1 cellular context compared by ENCODE assay signal in genomic region chr19:8371011-8371804, GRCh38.
TF ChIP-seq lines count a peak whose summit lies in the region.

No MANE protein-coding gene starts in this region.

TF ChIP-seq in K562, 482 proteins besides CTCF, POLR2A, EP300 and RAD21 (continued from another document and continues in another):
- TF ChIP-seq CTCFL (IDR thresholded peaks at IDR 0.05; ENCODE audit: borderline replicate concordance, insufficient read depth, low read depth, low read length, poor library complexity, severe bottlenecking), result no peak
- TF ChIP-seq ZNF395 (CRISPR knock-in tag; IDR thresholded peaks at IDR 0.05), result no peak
- TF ChIP-seq E2F6 (IDR thresholded peaks at IDR 0.05; ENCODE audit: borderline replicate concordance in 1 of 2, extremely low read depth in 1 of 2, insufficient read depth in 1 of 2, insufficient read length in 1 of 2, low read depth in 1 of 2, low read length in 1 of 2, poor library complexity in 1 of 2, severe bottlenecking in 1 of 2), result peak; percentile 59 to 72
- peak; percentile 58 to 77; a peak in 3 of 4 replicates for TF ChIP-seq ARNT (IDR thresholded peaks at IDR 0.05)
- TF ChIP-seq TBP (optimal IDR thresholded peaks at IDR 0.05; ENCODE audit: low read depth, low read length), result no peak
- TF ChIP-seq FOXJ3 (CRISPR knock-in tag; IDR thresholded peaks at IDR 0.05), result no peak
- TF ChIP-seq SMC3 (conservative IDR thresholded peaks at IDR 0.05; ENCODE audit: insufficient read depth, low read depth, low read length), result no peak
- TF ChIP-seq RHOXF2B (CRISPR knock-in tag; conservative IDR thresholded peaks at IDR 0.05), result no peak
- TF ChIP-seq DDX20 (tag; IDR thresholded peaks at IDR 0.05; ENCODE audit: low read depth), result no peak
- no peak for TF ChIP-seq HSF4 (CRISPR knock-in tag; IDR thresholded peaks at IDR 0.05; ENCODE audit: borderline replicate concordance)
- TF ChIP-seq SAFB2 (IDR thresholded peaks at IDR 0.05; ENCODE audit: borderline replicate concordance, low read depth, low read length, severe bottlenecking), result no peak
- TF ChIP-seq IRF2 (CRISPR knock-in tag; IDR thresholded peaks at IDR 0.05), result no peak
- TF ChIP-seq FOXP4 (CRISPR knock-in tag; IDR thresholded peaks at IDR 0.05; ENCODE audit: borderline replicate concordance), result no peak
- no peak for TF ChIP-seq CHD4 (IDR thresholded peaks at IDR 0.05; ENCODE audit: insufficient read depth, insufficient replicate concordance, low read depth, low read length, poor library complexity, severe bottlenecking)
- TF ChIP-seq RBM34 (IDR thresholded peaks at IDR 0.05; ENCODE audit: borderline replicate concordance, insufficient read depth, low read length), result no peak
- TF ChIP-seq E4F1 (CRISPR knock-in tag; IDR thresholded peaks at IDR 0.05; ENCODE audit: borderline replicate concordance), result no peak
- no peak; the same call in none of the 2 replicates for TF ChIP-seq SMARCE1 (IDR thresholded peaks at IDR 0.05)
- no peak for TF ChIP-seq TFAM (CRISPR knock-in tag; conservative IDR thresholded peaks at IDR 0.05)
- TF ChIP-seq BCOR (IDR thresholded peaks at IDR 0.05), result peak; percentile 95
- TF ChIP-seq BHLHE40 (IDR thresholded peaks at IDR 0.05; ENCODE audit: low read length), result no peak
- peak; percentile 72 to 76 for TF ChIP-seq NRF1 (conservative IDR thresholded peaks at IDR 0.05 in 1 of 2, IDR thresholded peaks at IDR 0.05 in 1 of 2)
- peak; percentile 23 to 36; a peak in 1 of 4 replicates for TF ChIP-seq UBTF (IDR thresholded peaks at IDR 0.05; ENCODE audit: borderline replicate concordance in 1 of 2, low read depth in 2 of 2, low read length in 2 of 2)
- no peak for TF ChIP-seq BDP1 (IDR thresholded peaks at IDR 0.05; ENCODE audit: insufficient read depth, insufficient read length)
- TF ChIP-seq FUS (optimal IDR thresholded peaks at IDR 0.05; ENCODE audit: low read depth, low read length), result no peak
- no peak; the same call in 1 of the 2 replicates for TF ChIP-seq RAD51 (IDR thresholded peaks at IDR 0.05; ENCODE audit: borderline replicate concordance, low read depth)
- TF ChIP-seq KDM5B (IDR thresholded peaks at IDR 0.05; ENCODE audit: insufficient replicate concordance, low read depth, low read length), result peak; percentile 48
- peak; percentile 66 to 80 for TF ChIP-seq KDM1A (IDR thresholded peaks at IDR 0.05)
- TF ChIP-seq MTA3 (IDR thresholded peaks at IDR 0.05; ENCODE audit: borderline replicate concordance), result 0 out of 2 replicates have a peak, but pooled peaks have one; percentile 61
- TF ChIP-seq KHSRP (IDR thresholded peaks at IDR 0.05), result no peak
- no peak for TF ChIP-seq SNIP1 (IDR thresholded peaks at IDR 0.05; ENCODE audit: low read depth)
- no peak for TF ChIP-seq ZNF384 (IDR thresholded peaks at IDR 0.05; ENCODE audit: low read depth, low read length)
- TF ChIP-seq TAL1 (IDR thresholded peaks at IDR 0.05), result peak; percentile 62; the same call in 1 of the 2 replicates
- TF ChIP-seq ZNF778 (CRISPR knock-in tag; IDR thresholded peaks at IDR 0.05), result no peak
- TF ChIP-seq ETS2 (tag; IDR thresholded peaks at IDR 0.05; ENCODE audit: borderline replicate concordance, poor library complexity, severe bottlenecking), result no peak
- TF ChIP-seq SMAD1 (IDR thresholded peaks at IDR 0.05; ENCODE audit: low read depth, low read length, partially characterized antibody), result no peak
- TF ChIP-seq ZNF146 (CRISPR knock-in tag; IDR thresholded peaks at IDR 0.05; ENCODE audit: unreplicated experiment), result no peak
- no peak for TF ChIP-seq RBM39 (optimal IDR thresholded peaks at IDR 0.05; ENCODE audit: low read depth, low read length)
- TF ChIP-seq CLOCK (CRISPR knock-in tag; IDR thresholded peaks at IDR 0.05; ENCODE audit: borderline replicate concordance), result no peak
- TF ChIP-seq GTF2E2 (tag; IDR thresholded peaks at IDR 0.05), result no peak
- TF ChIP-seq ATF6 (CRISPR knock-in tag; IDR thresholded peaks at IDR 0.05), result no peak
- TF ChIP-seq BRD9 (IDR thresholded peaks at IDR 0.05; ENCODE audit: low read depth, partially characterized antibody), result no peak
- no peak for TF ChIP-seq SREBF1 (IDR thresholded peaks at IDR 0.05; ENCODE audit: borderline replicate concordance, low read depth, low read length)
- no peak for TF ChIP-seq MYBL2 (IDR thresholded peaks at IDR 0.05; ENCODE audit: low read depth)
- TF ChIP-seq MYBL2 (CRISPR knock-in tag; IDR thresholded peaks at IDR 0.05; ENCODE audit: borderline replicate concordance), result no peak
- peak; percentile 44; the same call in 1 of the 2 replicates for TF ChIP-seq SMAD4 (CRISPR knock-in tag; conservative IDR thresholded peaks at IDR 0.05)
- TF ChIP-seq SIX5 (IDR thresholded peaks at IDR 0.05; ENCODE audit: borderline replicate concordance in 1 of 2, insufficient read depth in 1 of 2, low read depth in 1 of 2, low read length in 2 of 2), result no peak
- TF ChIP-seq PRPF4 (IDR thresholded peaks at IDR 0.05; ENCODE audit: insufficient read depth, low read depth, low read length, poor library complexity, severe bottlenecking), result no peak
- peak; percentile 87; the same call in 1 of the 2 replicates for TF ChIP-seq GATAD2A (IDR thresholded peaks at IDR 0.05)
- TF ChIP-seq GMEB1 (CRISPR knock-in tag; IDR thresholded peaks at IDR 0.05), result no peak
